30 cellular contexts compared by ENCODE assay signal in genomic region chr1:66003690-66004089, GRCh38.
"Had no signal": no experiment of that assay in that cellular context is flagged by ENCODE, and none has a peak within 500 bp of the region (broad histone marks: within the 10 kb centered on the region; RNA-seq: fewer than 3 reads in every experiment).

No MANE protein-coding gene starts in this region.

- H3K27ac Mint-ChIP-seq: activated CD4-positive, alpha-beta T cell treated with anti-CD3 and anti-CD28 coated beads, Interleukin-2, amount 10 ng/mL, durations not matched to agents 24 days and 14 days; activated CD8-positive, alpha-beta T cell treated with anti-CD3 and anti-CD28 coated beads for 36 hours; activated naive CD8-positive, alpha-beta T cell treated with anti-CD3 and anti-CD28 coated beads for 36 hours; activated T-cell treated with anti-CD3 and anti-CD28 coated beads, Interleukin-2, amount 50 U/mL, for 72 hours; activated T-helper 17 cell treated with anti-CD3 and anti-CD28 coated beads, Interleukin-2, amount 50 U/mL, for 72 hours had no signal

- H3K27ac ChIP-seq: ascending aorta, cardiac muscle cell, KMS-11, WERI-Rb-1 had no signal

- DNase-seq: activated CD4-positive, alpha-beta T cell treated with anti-CD3 and anti-CD28 coated beads, Interleukin-2, amount 10 ng/mL, durations not matched to agents 24 days and 14 days; activated CD4-positive, alpha-beta T cell treated with anti-CD3 and anti-CD28 coated beads, Interleukin-2, amount 50 U/mL, for 4 hours; activated CD8-positive, alpha-beta T cell treated with anti-CD3 and anti-CD28 coated beads for 36 hours; activated effector memory CD4-positive, alpha-beta T cell treated with anti-CD3 and anti-CD28 coated beads, Interleukin-2, amount 50 U/mL, for 16 hours; activated naive CD4-positive, alpha-beta T cell; activated naive CD4-positive, alpha-beta T cell treated with anti-CD3 and anti-CD28 coated beads, Interleukin-2, amount 50 U/mL, for 16 hours; activated naive CD8-positive, alpha-beta T cell treated with anti-CD3 and anti-CD28 coated beads for 36 hours; activated T-cell treated with anti-CD3 and anti-CD28 coated beads, Interleukin-2, amount 50 U/mL, for 1 hour; activated T-cell treated with anti-CD3 and anti-CD28 coated beads, Interleukin-2, amount 50 U/mL, for 72 hours; amygdala; NCI-H1105; NCI-H1417 treated with DMSO at 0.1 percent for 48 hours; NCI-H187 treated with DMSO at 0.1 percent for 48 hours; NCI-H2081; NCI-H226; NCI-H446 treated with DMSO at 0.1 percent for 48 hours; NCI-H524; NCI-H748 treated with DMSO at 0.1 percent for 48 hours; OCI-M1; Right ventricle myocardium superior; SW 1271; T-helper 1 cell; T-helper 2 cell; T-helper 9 cell; WERI-Rb-1 had no signal

- H3K9ac ChIP-seq: KMS-11 had no signal

- H3K9me3 ChIP-seq: ascending aorta had no signal

- H3K36me3 Mint-ChIP-seq: activated naive CD8-positive, alpha-beta T cell treated with anti-CD3 and anti-CD28 coated beads for 36 hours had no signal

- H3K9me3 Mint-ChIP-seq: activated CD4-positive, alpha-beta T cell treated with anti-CD3 and anti-CD28 coated beads, Interleukin-2, amount 10 ng/mL, durations not matched to agents 24 days and 14 days; activated CD8-positive, alpha-beta T cell treated with anti-CD3 and anti-CD28 coated beads for 36 hours; activated naive CD8-positive, alpha-beta T cell treated with anti-CD3 and anti-CD28 coated beads for 36 hours; activated T-cell treated with anti-CD3 and anti-CD28 coated beads, Interleukin-2, amount 50 U/mL, for 72 hours; activated T-helper 17 cell treated with anti-CD3 and anti-CD28 coated beads, Interleukin-2, amount 50 U/mL, for 72 hours; central memory CD8-positive, alpha-beta T cell had no signal

- H3K27me3 ChIP-seq: ascending aorta had no signal

- H3K4me2 ChIP-seq: KMS-11 had no signal

- H3K4me3 Mint-ChIP-seq: activated CD4-positive, alpha-beta T cell treated with anti-CD3 and anti-CD28 coated beads, Interleukin-2, amount 10 ng/mL, durations not matched to agents 24 days and 14 days; activated CD8-positive, alpha-beta T cell treated with anti-CD3 and anti-CD28 coated beads for 36 hours; activated naive CD8-positive, alpha-beta T cell treated with anti-CD3 and anti-CD28 coated beads for 36 hours; activated T-cell treated with anti-CD3 and anti-CD28 coated beads, Interleukin-2, amount 50 U/mL, for 72 hours; activated T-helper 17 cell treated with anti-CD3 and anti-CD28 coated beads, Interleukin-2, amount 50 U/mL, for 72 hours; central memory CD8-positive, alpha-beta T cell had no signal

- H3K36me3 ChIP-seq: ascending aorta, cardiac muscle cell, WERI-Rb-1 had no signal

- H3K27me3 Mint-ChIP-seq: activated naive CD8-positive, alpha-beta T cell treated with anti-CD3 and anti-CD28 coated beads for 36 hours had no signal

- H3K4me1 Mint-ChIP-seq: activated CD4-positive, alpha-beta T cell treated with anti-CD3 and anti-CD28 coated beads, Interleukin-2, amount 10 ng/mL, durations not matched to agents 24 days and 14 days; activated naive CD8-positive, alpha-beta T cell treated with anti-CD3 and anti-CD28 coated beads for 36 hours; activated T-helper 17 cell treated with anti-CD3 and anti-CD28 coated beads, Interleukin-2, amount 50 U/mL, for 72 hours; central memory CD8-positive, alpha-beta T cell had no signal

- ATAC-seq: activated CD8-positive, alpha-beta T cell treated with anti-CD3 and anti-CD28 coated beads for 36 hours; activated T-cell treated with anti-CD3 and anti-CD28 coated beads, Interleukin-2, amount 50 U/mL, for 72 hours; activated T-helper 17 cell treated with anti-CD3 and anti-CD28 coated beads, Interleukin-2, amount 50 U/mL, for 72 hours had no signal

- H3K4me3 ChIP-seq: ascending aorta, cardiac muscle cell had no signal

- H3K4me1 ChIP-seq: ascending aorta had no signal
